Comparison of ENCODE assay signal across 18 cellular contexts in the genomic region with DNA sequence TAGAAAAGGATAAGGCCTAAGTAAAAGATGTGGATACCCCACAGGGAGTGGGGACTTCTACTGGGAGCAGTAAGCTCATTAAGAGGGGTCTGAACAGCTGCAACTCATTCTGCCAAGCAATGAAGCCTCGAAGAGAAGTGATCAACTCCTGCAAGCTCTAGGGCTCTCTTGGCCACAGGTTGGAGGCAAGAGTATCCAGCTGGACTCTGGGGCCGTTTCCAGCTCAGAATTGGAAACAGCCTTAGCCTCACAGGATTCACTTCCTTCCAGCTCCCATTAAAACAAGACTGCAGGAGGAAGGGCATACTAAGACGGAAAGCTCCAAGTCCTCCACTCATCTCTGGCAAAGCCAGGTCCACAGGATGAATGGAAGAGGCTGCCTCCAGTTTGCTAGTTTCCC.
"Had no signal": no experiment of that assay in that cellular context is flagged by ENCODE, and none has a peak within 500 bp of the region (broad histone marks: within the 10 kb centered on the region; RNA-seq: fewer than 3 reads in every experiment).

No MANE protein-coding gene starts in this region.

- H3K79me2 ChIP-seq: parathyroid adenoma had no signal

- H3K9me3 ChIP-seq: mucosa of descending colon, neutrophil, SJSA1, transverse colon had no signal

- H3K36me3 ChIP-seq: neutrophil, SJSA1, transverse colon had no signal

- ATAC-seq: activated CD4-positive, alpha-beta T cell treated with anti-CD3 and anti-CD28 coated beads for 36 hours; mucosa of descending colon; naive thymus-derived CD4-positive, alpha-beta T cell had no signal

- DNase-seq: activated CD4-positive, alpha-beta memory T cell treated with anti-CD3 and anti-CD28 coated beads for 36 hours; activated CD4-positive, alpha-beta T cell treated with anti-CD3 and anti-CD28 coated beads for 36 hours; activated gamma-delta T cell treated with Interleukin-2 at 50 U/mL for 16 hours; activated T-cell treated with anti-CD3 and anti-CD28 coated beads for 4 hours; amniotic stem cell; dorsolateral prefrontal cortex; head of caudate nucleus; naive thymus-derived CD4-positive, alpha-beta T cell; stimulated activated CD4-positive, alpha-beta T cell treated with anti-CD3 and anti-CD28 coated beads, Interleukin-12 subunit alpha, Interleukin-12 subunit beta, amount 100 ng/mL, for 4 hours; stimulated activated CD4-positive, alpha-beta T cell treated with anti-CD3 and anti-CD28 coated beads, Interleukin-1b, Interleukin-23, amount 100 ng/mL, for 48 hours; stimulated activated naive CD4-positive, alpha-beta T cell treated with Interleukin-2 at 50 U/mL for 16 hours; substantia nigra; T-helper 2 cell; transverse colon had no signal

- H3K9ac ChIP-seq: parathyroid adenoma had no signal

- H3K4me1 ChIP-seq: parathyroid adenoma, SJSA1, transverse colon had no signal

- H3K27ac ChIP-seq: dorsolateral prefrontal cortex, neutrophil, parathyroid adenoma, SJSA1, transverse colon had no signal

- H2AFZ ChIP-seq: parathyroid adenoma had no signal

- H3K27me3 ChIP-seq: neutrophil, SJSA1, transverse colon had no signal

- H3K4me3 ChIP-seq: dorsolateral prefrontal cortex, mucosa of descending colon, SJSA1, transverse colon had no signal
